Comparison of ENCODE assay signal across 1 cellular context in the genomic region with DNA sequence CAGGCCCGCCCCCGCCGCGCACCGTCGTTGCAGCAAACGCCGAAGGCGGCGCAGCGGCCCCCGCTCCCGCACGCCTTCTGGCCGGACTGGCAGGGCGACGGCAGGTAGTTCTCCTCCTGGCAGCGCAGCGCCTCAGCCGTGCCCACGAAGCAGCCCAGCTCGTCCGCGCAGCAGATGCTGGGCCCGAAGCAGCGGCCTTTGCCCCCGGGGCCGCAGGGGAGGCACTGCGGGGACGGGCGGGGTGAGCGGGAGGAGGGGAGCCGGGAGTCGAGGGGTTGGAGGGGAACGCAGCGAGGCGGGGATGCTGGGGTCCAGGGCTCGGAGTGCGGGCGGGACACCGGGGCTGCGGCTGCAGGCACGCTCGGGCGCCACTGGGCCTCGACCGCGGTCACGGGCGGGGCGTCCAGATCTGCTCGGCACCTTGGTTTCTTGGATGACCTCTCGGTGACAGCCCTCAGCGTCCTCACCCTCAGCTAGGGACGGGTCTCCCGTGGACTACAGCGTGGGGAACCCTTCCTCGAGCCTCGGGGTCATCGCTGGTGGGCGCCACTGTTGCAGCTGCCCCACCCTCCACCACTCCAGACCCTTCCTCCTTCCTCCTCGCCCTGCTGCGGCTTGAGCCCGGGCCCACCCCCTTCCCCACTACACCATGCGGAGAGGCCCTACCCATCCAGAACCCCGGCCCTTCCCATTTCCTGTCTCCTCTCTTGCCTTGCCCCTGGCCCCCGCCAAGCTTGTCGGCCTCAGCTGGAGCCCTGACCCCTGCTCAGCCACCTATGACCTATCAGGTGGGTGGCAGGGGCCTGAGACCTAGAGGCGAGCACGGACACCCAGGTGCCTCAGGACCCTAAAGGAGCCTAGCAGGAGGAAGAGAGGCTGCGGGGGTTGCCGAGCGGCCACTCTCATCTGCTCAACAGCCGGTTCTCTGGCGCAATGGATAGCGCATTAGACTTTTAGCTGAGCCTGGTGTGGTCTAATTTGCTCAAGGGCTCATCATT.
TF ChIP-seq lines count a peak whose summit lies in the region.

No MANE protein-coding gene starts in this region.

TF ChIP-seq in HepG2, 621 proteins besides CTCF, POLR2A, EP300 and RAD21 (continued from another document):
- TF ChIP-seq, protein P1, sequence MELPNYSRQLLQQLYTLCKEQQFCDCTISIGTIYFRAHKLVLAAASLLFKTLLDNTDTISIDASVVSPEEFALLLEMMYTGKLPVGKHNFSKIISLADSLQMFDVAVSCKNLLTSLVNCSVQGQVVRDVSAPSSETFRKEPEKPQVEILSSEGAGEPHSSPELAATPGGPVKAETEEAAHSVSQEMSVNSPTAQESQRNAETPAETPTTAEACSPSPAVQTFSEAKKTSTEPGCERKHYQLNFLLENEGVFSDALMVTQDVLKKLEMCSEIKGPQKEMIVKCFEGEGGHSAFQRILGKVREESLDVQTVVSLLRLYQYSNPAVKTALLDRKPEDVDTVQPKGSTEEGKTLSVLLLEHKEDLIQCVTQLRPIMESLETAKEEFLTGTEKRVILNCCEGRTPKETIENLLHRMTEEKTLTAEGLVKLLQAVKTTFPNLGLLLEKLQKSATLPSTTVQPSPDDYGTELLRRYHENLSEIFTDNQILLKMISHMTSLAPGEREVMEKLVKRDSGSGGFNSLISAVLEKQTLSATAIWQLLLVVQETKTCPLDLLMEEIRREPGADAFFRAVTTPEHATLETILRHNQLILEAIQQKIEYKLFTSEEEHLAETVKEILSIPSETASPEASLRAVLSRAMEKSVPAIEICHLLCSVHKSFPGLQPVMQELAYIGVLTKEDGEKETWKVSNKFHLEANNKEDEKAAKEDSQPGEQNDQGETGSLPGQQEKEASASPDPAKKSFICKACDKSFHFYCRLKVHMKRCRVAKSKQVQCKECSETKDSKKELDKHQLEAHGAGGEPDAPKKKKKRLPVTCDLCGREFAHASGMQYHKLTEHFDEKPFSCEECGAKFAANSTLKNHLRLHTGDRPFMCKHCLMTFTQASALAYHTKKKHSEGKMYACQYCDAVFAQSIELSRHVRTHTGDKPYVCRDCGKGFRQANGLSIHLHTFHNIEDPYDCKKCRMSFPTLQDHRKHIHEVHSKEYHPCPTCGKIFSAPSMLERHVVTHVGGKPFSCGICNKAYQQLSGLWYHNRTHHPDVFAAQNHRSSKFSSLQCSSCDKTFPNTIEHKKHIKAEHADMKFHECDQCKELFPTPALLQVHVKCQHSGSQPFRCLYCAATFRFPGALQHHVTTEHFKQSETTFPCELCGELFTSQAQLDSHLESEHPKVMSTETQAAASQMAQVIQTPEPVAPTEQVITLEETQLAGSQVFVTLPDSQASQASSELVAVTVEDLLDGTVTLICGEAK (IDR thresholded peaks at IDR 0.05), result no peak
- TF ChIP-seq, protein P1 (CRISPR knock-in tag; IDR thresholded peaks at IDR 0.05), result peak; percentile 26; the same call in 1 of the 2 replicates
- no peak for TF ChIP-seq MXD4 (CRISPR knock-in tag; IDR thresholded peaks at IDR 0.05)
- no peak; the same call in 1 of the 2 replicates for TF ChIP-seq NR2C2 (CRISPR knock-in tag; IDR thresholded peaks at IDR 0.05; ENCODE audit: borderline replicate concordance)
- no peak for TF ChIP-seq SMAD1 (CRISPR knock-in tag; IDR thresholded peaks at IDR 0.05; ENCODE audit: borderline replicate concordance, low read depth)
- TF ChIP-seq SATB2 (CRISPR knock-in tag; IDR thresholded peaks at IDR 0.05), result no peak
- TF ChIP-seq ISL2 (CRISPR knock-in tag; IDR thresholded peaks at IDR 0.05), result no peak
- TF ChIP-seq GFI1 (CRISPR knock-in tag; IDR thresholded peaks at IDR 0.05; ENCODE audit: borderline replicate concordance), result no peak
- no peak for TF ChIP-seq ZNF121 (CRISPR knock-in tag; IDR thresholded peaks at IDR 0.05)
